Comparison of ENCODE assay signal across 15 cellular contexts in genomic region chr10:113168560-113168959, GRCh38.
"Had no signal": no experiment of that assay in that cellular context is flagged by ENCODE, and none has a peak within 500 bp of the region (broad histone marks: within the 10 kb centered on the region; RNA-seq: fewer than 3 reads in every experiment).

No MANE protein-coding gene starts in this region.

- ATAC-seq: effector memory CD8-positive, alpha-beta T cell; T-cell had no signal

- DNase-seq: activated CD4-positive, alpha-beta T cell treated with anti-CD3 and anti-CD28 coated beads for 48 hours; activated naive CD4-positive, alpha-beta T cell treated with Interleukin-2 at 50 U/mL for 16 hours; colonic mucosa; effector memory CD8-positive, alpha-beta T cell; hippocampal formation; posterior cingulate gyrus; right cardiac atrium; spleen; stimulated activated CD4-positive, alpha-beta T cell treated with anti-CD3 and anti-CD28 coated beads, Interleukin-2, amount 100 ng/mL, for 24 hours; stimulated activated naive CD4-positive, alpha-beta T cell treated with Interleukin-2 at 50 U/mL for 16 hours; T-cell; T1000 had no signal

- H3K27ac ChIP-seq: colonic mucosa, neutrophil, suprapubic skin had no signal

- H3K27me3 Mint-ChIP-seq: effector memory CD8-positive, alpha-beta T cell; T-cell had no signal

- H3K27ac Mint-ChIP-seq: activated T-helper 1 cell treated with anti-CD3 and anti-CD28 coated beads, Interleukin-12 subunit alpha, Interleukin-12 subunit beta, Interleukin-2, Interleukin-4 antibody, amounts not matched to agents 30 ng/mL and 10 ng/mL and 1 ng/mL, durations not matched to agents 14 hours and 24 hours and 36 hours; T-cell had no signal

- H3K4me3 Mint-ChIP-seq: activated T-helper 1 cell treated with anti-CD3 and anti-CD28 coated beads, Interleukin-12 subunit alpha, Interleukin-12 subunit beta, Interleukin-2, Interleukin-4 antibody, amounts not matched to agents 30 ng/mL and 10 ng/mL and 1 ng/mL, durations not matched to agents 14 hours and 24 hours and 36 hours; effector memory CD8-positive, alpha-beta T cell; T-cell had no signal

- H3K27me3 ChIP-seq: colonic mucosa, neutrophil, spleen, suprapubic skin had no signal

- H3K9me3 ChIP-seq: colonic mucosa, neutrophil, spleen, suprapubic skin had no signal

- H3K9me3 Mint-ChIP-seq: activated T-helper 1 cell treated with anti-CD3 and anti-CD28 coated beads, Interleukin-12 subunit alpha, Interleukin-12 subunit beta, Interleukin-2, Interleukin-4 antibody, amounts not matched to agents 30 ng/mL and 10 ng/mL and 1 ng/mL, durations not matched to agents 14 hours and 24 hours and 36 hours; effector memory CD8-positive, alpha-beta T cell; T-cell had no signal

- H3K36me3 ChIP-seq: colonic mucosa had no signal

- H3K4me3 ChIP-seq: colonic mucosa, spleen, suprapubic skin had no signal

- H3K4me1 ChIP-seq: colonic mucosa had no signal
